ENCODE assay signal across 8 cellular contexts in the genomic region with DNA sequence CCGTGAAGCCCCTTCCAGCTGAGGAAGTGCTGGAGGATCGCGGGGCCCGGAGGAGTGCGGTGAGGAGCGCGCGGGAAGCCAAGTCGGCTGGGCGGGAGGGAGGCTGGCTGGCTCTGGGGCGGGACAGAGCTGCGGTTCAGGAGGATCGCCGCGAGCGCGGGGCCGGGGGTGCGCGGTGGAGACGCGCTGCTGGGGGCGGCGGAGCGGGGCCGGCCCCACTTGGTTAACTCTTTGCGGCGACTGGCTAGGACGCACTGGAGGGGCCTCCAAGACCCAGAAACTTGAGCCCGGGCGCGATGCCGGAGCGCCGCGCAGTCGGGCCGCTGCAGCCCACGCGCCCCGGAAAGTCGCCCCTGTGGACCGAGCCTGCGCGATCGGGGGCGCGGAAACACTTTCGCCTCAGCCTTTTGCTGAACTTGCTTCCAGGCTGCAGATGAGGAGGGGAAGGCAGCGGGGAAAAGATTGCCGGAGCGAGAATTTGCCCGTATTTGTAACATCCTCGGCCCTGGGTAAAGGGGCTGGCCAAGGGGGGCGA. TPM values are rescaled to one million over a fixed set of nuclear protein-coding genes. Genes with fewer than 3 reads are reported as not detected.
DNase-seq lines count a peak whose midpoint lies in the region; ATAC-seq and TF ChIP-seq lines count a peak whose summit lies in the region.

No MANE protein-coding gene starts in this region.

- H3K36me3 ChIP-seq in neural progenitor cell, result no peaks in the 10 kb centered on the region

- H2AFZ ChIP-seq in neural progenitor cell (replicated peaks), result peak overlapping the region; percentile 96

- CTCF ChIA-PET in activated CD8-positive, alpha-beta T cell treated with anti-CD3 and anti-CD28 coated beads for 36 hours (lab: Charles Lee), result no interaction called here

- H3K27ac ChIP-seq in neural progenitor cell, result no peak overlapping the region

- peaks cover 21% of the 10 kb centered on the region for H3K4me1 ChIP-seq in neural progenitor cell

- H3K4me2 ChIP-seq in neural progenitor cell, result peak overlapping the region; percentile 97

- peak; percentile 58 for DNase-seq in AG08396 (ENCODE audit: low spot score)
- DNase-seq in activated CD8-positive, alpha-beta T cell treated with anti-CD3 and anti-CD28 coated beads for 36 hours, result peak; percentile 29
- peak; percentile 24 for DNase-seq in germinal center (ENCODE audit: low spot score)
- DNase-seq in neural progenitor cell (ENCODE audit: low spot score), result peak; percentile 70
- DNase-seq in putamen (ENCODE audit: low spot score), result no peak

- peak; percentile 17 for TF ChIP-seq POLR2A in GM18526 (IDR thresholded peaks at IDR 0.05; ENCODE audit: extremely low read depth, insufficient read length)

- peaks cover 4% of the 10 kb centered on the region for H3K4me1 Mint-ChIP-seq in activated CD8-positive, alpha-beta T cell treated with anti-CD3 and anti-CD28 coated beads for 36 hours (ENCODE audit: low read depth)
- H3K4me1 Mint-ChIP-seq in neural progenitor cell, result peaks cover 34% of the 10 kb centered on the region

- intact Hi-C loops in activated CD8-positive, alpha-beta T cell treated with anti-CD3 and anti-CD28 coated beads for 36 hours (cut with micrococcal nuclease), result no loop called here

- H3K36me3 Mint-ChIP-seq in activated CD8-positive, alpha-beta T cell treated with anti-CD3 and anti-CD28 coated beads for 36 hours (ENCODE audit: low read depth), result no peaks in the 10 kb centered on the region
- no peaks in the 10 kb centered on the region for H3K36me3 Mint-ChIP-seq in neural progenitor cell

- no peaks in the 10 kb centered on the region for H3K9me3 ChIP-seq in neural progenitor cell (ENCODE audit: low read depth)

- no peaks in the 10 kb centered on the region for H3K79me2 ChIP-seq in neural progenitor cell (ENCODE audit: low read depth)

- no peak for TF ChIP-seq CTCF in activated CD8-positive, alpha-beta T cell treated with anti-CD3 and anti-CD28 coated beads for 36 hours (IDR thresholded peaks at IDR 0.05)
- TF ChIP-seq CTCF in neural progenitor cell (IDR thresholded peaks at IDR 0.05), result no peak

- H3K4me3 ChIP-seq in neural progenitor cell, result peak overlapping the region; percentile 66

- H4K20me1 ChIP-seq in neural progenitor cell (ENCODE audit: low read depth), result no peaks in the 10 kb centered on the region

- POLR2A ChIA-PET in activated CD8-positive, alpha-beta T cell treated with anti-CD3 and anti-CD28 coated beads for 36 hours (lab: Charles Lee), result no interaction called here

- peaks cover 11% of the 10 kb centered on the region for H3K27me3 ChIP-seq in neural progenitor cell

- H3K9ac ChIP-seq in neural progenitor cell, result peak overlapping the region; percentile 23

- H3K9me3 Mint-ChIP-seq in activated CD8-positive, alpha-beta T cell treated with anti-CD3 and anti-CD28 coated beads for 36 hours, result no peaks in the 10 kb centered on the region
- H3K9me3 Mint-ChIP-seq in neural progenitor cell, result peaks cover 6% of the 10 kb centered on the region

- H3K27me3 Mint-ChIP-seq in activated CD8-positive, alpha-beta T cell treated with anti-CD3 and anti-CD28 coated beads for 36 hours, result peaks cover 40% of the 10 kb centered on the region
- peaks cover 11% of the 10 kb centered on the region for H3K27me3 Mint-ChIP-seq in neural progenitor cell (ENCODE audit: insufficient read depth, low read depth)

- no peak overlapping the region for H3K27ac Mint-ChIP-seq in activated CD8-positive, alpha-beta T cell treated with anti-CD3 and anti-CD28 coated beads for 36 hours
- H3K27ac Mint-ChIP-seq in neural progenitor cell, result peak overlapping the region; percentile 29

- H3K4me3 Mint-ChIP-seq in activated CD8-positive, alpha-beta T cell treated with anti-CD3 and anti-CD28 coated beads for 36 hours, result peak overlapping the region; percentile 80
- peak overlapping the region; percentile 95 for H3K4me3 Mint-ChIP-seq in neural progenitor cell

- ATAC-seq in HG03159 (IDR thresholded peaks at IDR 0.05; ENCODE audit: unreplicated experiment) (peak; percentile 32), GM18858 (IDR thresholded peaks at IDR 0.05; ENCODE audit: unreplicated experiment) (no peak)
- peak; percentile 45 for ATAC-seq in activated CD8-positive, alpha-beta T cell treated with anti-CD3 and anti-CD28 coated beads for 36 hours

- peaks cover 21% of the 10 kb centered on the region for H3F3A ChIP-seq in neural progenitor cell (ENCODE audit: low read depth)

RNA-seq across cellular contexts. Expression of a gene that starts 0.6 kb away (rescaled TPM):
- total RNA-seq in activated CD8-positive, alpha-beta T cell treated with anti-CD3 and anti-CD28 coated beads for 36 hours, result 1 to 10 TPM in 1 of 2 experiments, under 1 TPM in 1; 0.79 to 1.2 TPM
- 5.8 and 11.1 TPM in 2 replicates for total RNA-seq in neural progenitor cell (ENCODE audit: low replicate concordance)
